Comparison of ENCODE assay signal across 9 cellular contexts in genomic region chr18:21702602-21703001, GRCh38. TPM values are rescaled to one million over a fixed set of nuclear protein-coding genes. Genes with fewer than 3 reads are reported as not detected.
A peak's percentile ranks its signal among the peaks of the same experiment; 100 is the strongest.
DNase-seq lines count a peak whose midpoint lies in the region; ATAC-seq and TF ChIP-seq lines count a peak whose summit lies in the region.
"Had no signal": no experiment of that assay in that cellular context is flagged by ENCODE, and none has a peak within 500 bp of the region (broad histone marks: within the 10 kb centered on the region; RNA-seq: fewer than 3 reads in every experiment).

No MANE protein-coding gene starts in this region.

- H3K27me3 Mint-ChIP-seq in activated CD4-positive, alpha-beta T cell treated with anti-CD3 and anti-CD28 coated beads, Interleukin-2, amount 10 ng/mL, durations not matched to agents 24 days and 14 days, result no peaks in the 10 kb centered on the region

- peaks cover 30% of the 10 kb centered on the region for H3K36me3 Mint-ChIP-seq in activated CD4-positive, alpha-beta T cell treated with anti-CD3 and anti-CD28 coated beads, Interleukin-2, amount 10 ng/mL, durations not matched to agents 24 days and 14 days (ENCODE audit: low read depth)

- peak overlapping the region; percentile 98 for H3K4me3 Mint-ChIP-seq in activated CD4-positive, alpha-beta T cell treated with anti-CD3 and anti-CD28 coated beads, Interleukin-2, amount 10 ng/mL, durations not matched to agents 24 days and 14 days

- H3K4me3 ChIP-seq in Panc1 (ENCODE audit: low read depth in 2 of 2, low read length in 2 of 2), result peak overlapping the region; percentile 51 to 78; a peak in 3 of 4 replicates
- peak overlapping the region; percentile 97 for H3K4me3 ChIP-seq in endocrine pancreas (ENCODE audit: control insufficient read depth, insufficient read depth, low read length)
- peak overlapping the region in 2 of 3 donors; percentile 38 to 81 for H3K4me3 ChIP-seq in skeletal muscle tissue (ENCODE audit: low read length in 3 of 3)

- H3K36me3 ChIP-seq in Panc1 (ENCODE audit: control insufficient read depth, insufficient read depth, low read length) (peaks cover 5% of the 10 kb centered on the region; the same call in 1 of the 2 replicates), endocrine pancreas (ENCODE audit: control insufficient read depth, insufficient read depth, low read length) (no peaks in the 10 kb centered on the region), skeletal muscle tissue (ENCODE audit: control insufficient read depth in 3 of 3, insufficient read depth in 3 of 3, low read length in 3 of 3) (peaks cover 11 to 19% (median 15%) of the 10 kb centered on the region in 3 donors)

- H3K9me3 ChIP-seq in Panc1 (ENCODE audit: control insufficient read depth, insufficient read depth, low read depth, low read length), result no peaks in the 10 kb centered on the region
- no peaks in the 10 kb centered on the region for H3K9me3 ChIP-seq in endocrine pancreas (ENCODE audit: control insufficient read depth, low read length)
- no peaks in the 10 kb centered on the region for H3K9me3 ChIP-seq in skeletal muscle tissue (ENCODE audit: control insufficient read depth in 3 of 3, low read length in 3 of 3)

- peaks cover 10% of the 10 kb centered on the region; the same call in 1 of the 2 replicates for H3K4me1 ChIP-seq in Panc1 (ENCODE audit: control insufficient read depth, insufficient read depth, low read length)
- peaks cover 9% of the 10 kb centered on the region for H3K4me1 ChIP-seq in endocrine pancreas (ENCODE audit: control insufficient read depth, insufficient read depth, low read length)
- peaks cover 6 to 17% (median 7%) of the 10 kb centered on the region in 3 donors for H3K4me1 ChIP-seq in skeletal muscle tissue (ENCODE audit: control insufficient read depth in 3 of 3, insufficient read depth in 3 of 3, low read length in 3 of 3)

- H3K27me3 ChIP-seq in Panc1 (ENCODE audit: control insufficient read depth, insufficient read depth, low read length), result no peaks in the 10 kb centered on the region
- H3K27me3 ChIP-seq in endocrine pancreas (ENCODE audit: control insufficient read depth, insufficient read depth, low read length), result no peaks in the 10 kb centered on the region
- no peaks in the 10 kb centered on the region for H3K27me3 ChIP-seq in skeletal muscle tissue (ENCODE audit: control insufficient read depth in 3 of 3, insufficient read depth in 3 of 3, low read length in 3 of 3)

- POLR2A ChIA-PET in Panc1 (lab: Charles Lee), result interaction anchor here (0.7 kb wide), 1 partner anchor 81 kb away, joined by 5 read pairs; no protein-coding TSS in a partner anchor

- ATAC-seq in Panc1, result no peak
- ATAC-seq in HG03378 (IDR thresholded peaks at IDR 0.05; ENCODE audit: unreplicated experiment), result no peak

- no TSS peak for BruUV-seq in Panc1 (replicated peaks; lab: Mats Ljungman, UMichigan)

- H3K9me3 Mint-ChIP-seq in activated CD4-positive, alpha-beta T cell treated with anti-CD3 and anti-CD28 coated beads, Interleukin-2, amount 10 ng/mL, durations not matched to agents 24 days and 14 days, result no peaks in the 10 kb centered on the region

- H3K4me1 Mint-ChIP-seq in activated CD4-positive, alpha-beta T cell treated with anti-CD3 and anti-CD28 coated beads, Interleukin-2, amount 10 ng/mL, durations not matched to agents 24 days and 14 days, result peaks cover 21% of the 10 kb centered on the region

- H3K27ac Mint-ChIP-seq in activated CD4-positive, alpha-beta T cell treated with anti-CD3 and anti-CD28 coated beads, Interleukin-2, amount 10 ng/mL, durations not matched to agents 24 days and 14 days, result peak overlapping the region; percentile 96

- H3K9ac ChIP-seq in endocrine pancreas (ENCODE audit: control insufficient read depth, insufficient read depth, low read length) (no peak overlapping the region), skeletal muscle tissue (ENCODE audit: low read depth in 1 of 3, low read length in 3 of 3) (no peak overlapping the region)

- in situ Hi-C loops in Panc1 (cut with HindIII; ENCODE audit: low pct_unique_long_range_greater_than_20kb, low sequenced_read_pairs), result no loop called here

- no peak for DNase-seq in activated CD4-positive, alpha-beta T cell treated with anti-CD3 and anti-CD28 coated beads, Interleukin-2, amount 10 ng/mL, durations not matched to agents 24 days and 14 days
- DNase-seq in activated CD4-positive, alpha-beta T cell treated with anti-CD3 and anti-CD28 coated beads for 48 hours, result no peak
- DNase-seq in Panc1 (ENCODE audit: low read depth, low spot score), result no peak
- no peak for DNase-seq in NCI-H1092 (lab: John Stamatoyannopoulos, UW)
- no peak for DNase-seq in activated CD8-positive, alpha-beta memory T cell treated with anti-CD3 and anti-CD28 coated beads, Interleukin-2, amount 50 U/mL, for 4 hours
- DNase-seq: foreskin melanocyte had no signal

- no peak for TF ChIP-seq CTCF in Panc1 (IDR thresholded peaks at IDR 0.05)

- intact Hi-C loops in activated CD4-positive, alpha-beta T cell treated with anti-CD3 and anti-CD28 coated beads, Interleukin-2, amount 10 ng/mL, durations not matched to agents 24 days and 14 days (cut with micrococcal nuclease), result loop anchor here (1.0 kb wide), 1 partner anchor 19 kb away; no protein-coding TSS in a partner anchor
- intact Hi-C loops in Panc1 (cut with micrococcal nuclease; ENCODE audit: unreplicated experiment), result loop anchor here (5.0 kb wide), 1 partner anchor 40 kb away; the partner anchor contains the start of gene MIB1

- H3K27ac ChIP-seq in Panc1 (ENCODE audit: low read length) (peak overlapping the region; percentile 82; the same call in 1 of the 2 replicates), skeletal muscle tissue (ENCODE audit: low read depth, low read length) (no peak overlapping the region)

- CTCF ChIA-PET in Panc1 (lab: Charles Lee), result no interaction called here

RNA-seq across cellular contexts. Expression of gene ABHD3, which starts 2.0 kb away (rescaled TPM):
- total RNA-seq in activated CD4-positive, alpha-beta T cell treated with anti-CD3 and anti-CD28 coated beads, Interleukin-2, amount 10 ng/mL, durations not matched to agents 24 days and 14 days, result 29.3 and 31.1 TPM in 2 replicates
- 23.3 TPM for total RNA-seq in Panc1 (2021; ENCODE audit: unreplicated experiment)
- 16.7 TPM for polyA plus RNA-seq in Panc1 (2012; ENCODE audit: insufficient read length)
- total RNA-seq in skeletal muscle tissue, result 11.5 TPM

RNA-seq across cellular contexts. Expression of gene MIB1, which starts 38.0 kb away (rescaled TPM):
- 35.7 and 36.7 TPM in 2 replicates for total RNA-seq in activated CD4-positive, alpha-beta T cell treated with anti-CD3 and anti-CD28 coated beads, Interleukin-2, amount 10 ng/mL, durations not matched to agents 24 days and 14 days
- 66.3 TPM for total RNA-seq in Panc1 (2021; ENCODE audit: unreplicated experiment)
- 21.1 TPM for polyA plus RNA-seq in Panc1 (2012; ENCODE audit: insufficient read length)
- 65.8 TPM for total RNA-seq in skeletal muscle tissue
